8 cellular contexts compared by ENCODE assay signal in genomic region chr3:171459942-171460225, GRCh38. TPM values are rescaled to one million over a fixed set of nuclear protein-coding genes. Genes with fewer than 3 reads are reported as not detected.
DNase-seq lines count a peak whose midpoint lies in the region; ATAC-seq and TF ChIP-seq lines count a peak whose summit lies in the region.

No MANE protein-coding gene starts in this region.

- H3K9me3 Mint-ChIP-seq in activated CD8-positive, alpha-beta memory T cell treated with anti-CD3 and anti-CD28 coated beads, Interleukin-2, amount 10 ng/mL, durations not matched to agents 7 days and 5 days (ENCODE audit: low read depth): no peaks in the 10 kb centered on the region

- H3K4me1 Mint-ChIP-seq in activated CD8-positive, alpha-beta memory T cell treated with anti-CD3 and anti-CD28 coated beads, Interleukin-2, amount 10 ng/mL, durations not matched to agents 7 days and 5 days: peaks cover 40% of the 10 kb centered on the region

- ATAC-seq in activated CD8-positive, alpha-beta memory T cell treated with anti-CD3 and anti-CD28 coated beads, Interleukin-2, amount 10 ng/mL, durations not matched to agents 7 days and 5 days: peak; percentile 1
- ATAC-seq in HG02852 (IDR thresholded peaks at IDR 0.05; ENCODE audit: unreplicated experiment): no peak
- no peak for ATAC-seq in HG02970 (IDR thresholded peaks at IDR 0.05; ENCODE audit: low FRiP score, unreplicated experiment)

- H3K27ac Mint-ChIP-seq in activated CD8-positive, alpha-beta memory T cell treated with anti-CD3 and anti-CD28 coated beads, Interleukin-2, amount 10 ng/mL, durations not matched to agents 7 days and 5 days: peak overlapping the region; percentile 84

- TF ChIP-seq CTCF in fibroblast of villous mesenchyme (IDR thresholded peaks at IDR 0.05; ENCODE audit: insufficient read depth, low read depth, low read length): no peak
- TF ChIP-seq CTCF in prostate gland (IDR thresholded peaks at IDR 0.05): no peak

- H3K27me3 Mint-ChIP-seq in activated CD8-positive, alpha-beta memory T cell treated with anti-CD3 and anti-CD28 coated beads, Interleukin-2, amount 10 ng/mL, durations not matched to agents 7 days and 5 days: no peaks in the 10 kb centered on the region

- H3K4me3 ChIP-seq in fibroblast of villous mesenchyme (ENCODE audit: low read depth, low read length) (peak overlapping the region; percentile 83), prostate gland (peak overlapping the region; percentile 59 to 61)

- no peak for TF ChIP-seq POLR2A in prostate gland (IDR thresholded peaks at IDR 0.05)

- no peak for DNase-seq in activated CD8-positive, alpha-beta memory T cell treated with anti-CD3 and anti-CD28 coated beads, Interleukin-2, amount 10 ng/mL, durations not matched to agents 7 days and 5 days
- no peak for DNase-seq in activated CD8-positive, alpha-beta memory T cell treated with anti-CD3 and anti-CD28 coated beads, Interleukin-2, amount 50 U/mL, for 4 hours
- DNase-seq in SW480 (ENCODE audit: low spot score) (peak; percentile 39), fibroblast of villous mesenchyme (ENCODE audit: low read depth) (peak; percentile 30), prostate gland (ENCODE audit: low spot score) (no peak), NCI-H187 treated with DMSO at 0.1 percent for 48 hours (lab: John Stamatoyannopoulos, UW) (no peak)

- no peaks in the 10 kb centered on the region for H3K36me3 ChIP-seq in prostate gland

- no peaks in the 10 kb centered on the region for H3K9me3 ChIP-seq in prostate gland

- H3K27me3 ChIP-seq in prostate gland (replicated peaks; ENCODE audit: insufficient read depth): peaks cover 5% of the 10 kb centered on the region

- H3K36me3 Mint-ChIP-seq in activated CD8-positive, alpha-beta memory T cell treated with anti-CD3 and anti-CD28 coated beads, Interleukin-2, amount 10 ng/mL, durations not matched to agents 7 days and 5 days: peaks cover 6% of the 10 kb centered on the region

- H3K27ac ChIP-seq in prostate gland: peak overlapping the region; percentile 52 to 66

- intact Hi-C loops in prostate gland (cut with DNase I): loop anchor here (5.0 to 10.0 kb wide), 4 partner anchors 78 to 273 kb away; no protein-coding TSS in a partner anchor

- 0% methylated on average over 20 of the region's 20 CpGs for WGBS in prostate gland

- CTCF ChIA-PET in activated CD8-positive, alpha-beta memory T cell treated with anti-CD3 and anti-CD28 coated beads, Interleukin-2, amount 10 ng/mL, durations not matched to agents 7 days and 5 days (lab: Charles Lee): interaction anchor here (0.8 to 1.8 kb wide), 8 partner anchors 29 to 215 kb away, joined by 3 to 8 read pairs (median 4); no protein-coding TSS in a partner anchor

- peak overlapping the region; percentile 96 for H3K4me3 Mint-ChIP-seq in activated CD8-positive, alpha-beta memory T cell treated with anti-CD3 and anti-CD28 coated beads, Interleukin-2, amount 10 ng/mL, durations not matched to agents 7 days and 5 days

- H3K4me1 ChIP-seq in prostate gland (replicated peaks): no peaks in the 10 kb centered on the region

RNA-seq across cellular contexts. Expression of gene TNIK, which starts 0.3 kb away (rescaled TPM):
- total RNA-seq in activated CD8-positive, alpha-beta memory T cell treated with anti-CD3 and anti-CD28 coated beads, Interleukin-2, amount 10 ng/mL, durations not matched to agents 7 days and 5 days: 10 to 100 TPM; 36.6 to 39.3 TPM
- total RNA-seq in fibroblast of villous mesenchyme (5.2 and 7.7 TPM in 2 replicates), prostate gland (10 to 100 TPM in 1 of 2 donors, 1 to 10 TPM in 1; 5.6 to 47.1 TPM)

Comparison
In these comparisons a context has a peak if more than half of its experiments do, and no peak if none do; other contexts are left out.
1. DNase-seq: peak in SW480 (single experiment) and fibroblast of villous mesenchyme (single experiment); none in activated CD8-positive, alpha-beta memory T cell treated with anti-CD3 and anti-CD28 coated beads, Interleukin-2, amount 10 ng/mL, durations not matched to agents 7 days and 5 days (single experiment), activated CD8-positive, alpha-beta memory T cell treated with anti-CD3 and anti-CD28 coated beads, Interleukin-2, amount 50 U/mL, for 4 hours (single experiment), prostate gland (single experiment) and NCI-H187 treated with DMSO at 0.1 percent for 48 hours (single experiment).